In the genomic region with DNA sequence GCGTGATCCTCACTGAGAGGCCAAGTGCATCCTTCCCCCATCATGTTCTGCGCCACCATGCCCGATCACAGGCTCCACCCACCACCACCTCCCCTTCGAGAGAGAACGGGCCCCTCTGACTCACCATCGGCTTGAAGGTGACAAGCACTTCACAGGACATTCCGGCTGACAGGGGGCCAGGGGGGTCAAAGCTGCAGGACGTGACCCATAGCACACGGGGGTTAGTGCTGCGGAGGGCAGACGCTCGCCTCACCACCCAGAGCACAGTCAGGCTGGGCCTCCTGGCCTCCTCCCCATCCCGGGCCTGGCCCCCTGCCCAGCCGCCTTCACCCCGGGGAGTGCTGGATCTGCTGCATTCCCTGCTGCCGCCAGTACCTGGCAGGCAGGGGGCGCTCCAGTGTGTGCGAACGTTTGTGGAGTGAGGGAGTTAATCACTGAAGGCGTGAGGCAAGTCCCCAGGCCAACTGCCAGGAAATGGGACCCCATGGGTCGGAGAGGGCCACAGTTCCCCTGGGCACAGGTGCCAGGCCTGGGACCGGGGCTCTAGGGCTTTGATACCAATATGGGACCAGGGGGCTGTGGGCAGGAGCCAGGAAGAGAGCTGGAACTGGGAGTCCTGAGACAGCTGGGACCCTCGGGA, we compare ENCODE assay signal across 1 cellular context.
TF ChIP-seq lines count a peak whose summit lies in the region.

No MANE protein-coding gene starts in this region.

TF ChIP-seq in K562, 482 proteins besides CTCF, POLR2A, EP300 and RAD21 (continued from another document and continues in another):
- TF ChIP-seq THAP12 (CRISPR knock-in tag; IDR thresholded peaks at IDR 0.05) (no peak), ARID2 (IDR thresholded peaks at IDR 0.05) (0 out of 2 replicates have a peak, but pooled peaks have one; percentile 24), MTA2 (IDR thresholded peaks at IDR 0.05; ENCODE audit: low read depth) (no peak), ZSCAN29 (IDR thresholded peaks at IDR 0.05) (no peak), NONO (IDR thresholded peaks at IDR 0.05; ENCODE audit: low read depth in 2 of 2, low read length in 1 of 2) (no peak), ZNF668 (CRISPR knock-in tag; IDR thresholded peaks at IDR 0.05) (no peak), ZNF280B (CRISPR knock-in tag; IDR thresholded peaks at IDR 0.05) (no peak), ZNF79 (CRISPR knock-in tag; IDR thresholded peaks at IDR 0.05; ENCODE audit: low read depth) (no peak), MTA1 (IDR thresholded peaks at IDR 0.05; ENCODE audit: borderline replicate concordance) (no peak), SNIP1 (IDR thresholded peaks at IDR 0.05; ENCODE audit: low read depth) (no peak), TBP (optimal IDR thresholded peaks at IDR 0.05; ENCODE audit: low read depth, low read length) (no peak), RCOR1 (IDR thresholded peaks at IDR 0.05; ENCODE audit: borderline replicate concordance in 1 of 2, low read depth in 2 of 2, low read length in 2 of 2) (peak in 1 of 2 experiments; percentile 52; a peak in 1 of 4 replicates), RB1 (IDR thresholded peaks at IDR 0.05; ENCODE audit: low read depth) (0 out of 2 replicates have a peak, but pooled peaks have one; percentile 51), MAZ (CRISPR knock-in tag; conservative IDR thresholded peaks at IDR 0.05 in 1 of 2, IDR thresholded peaks at IDR 0.05 in 1 of 2) (peak; percentile 31 to 85), NFIC (IDR thresholded peaks at IDR 0.05) (peak; percentile 88), KAT7 (CRISPR knock-in tag; IDR thresholded peaks at IDR 0.05; ENCODE audit: borderline replicate concordance) (no peak), XRCC5 (IDR thresholded peaks at IDR 0.05; ENCODE audit: low read depth, low read length) (peak; percentile 69; the same call in 1 of the 2 replicates), ETV1 (tag; conservative IDR thresholded peaks at IDR 0.05; ENCODE audit: low read depth) (no peak), ESRRA (IDR thresholded peaks at IDR 0.05; ENCODE audit: borderline replicate concordance, low read depth) (peak; percentile 64), TEAD1 (CRISPR knock-in tag; IDR thresholded peaks at IDR 0.05) (peak in 1 of 2 experiments; percentile 80; a peak in 1 of 4 replicates), KLF1 (tag; IDR thresholded peaks at IDR 0.05) (peak; percentile 35; the same call in 1 of the 2 replicates), TAF1 (IDR thresholded peaks at IDR 0.05; ENCODE audit: control insufficient read depth, extremely low read depth, insufficient read depth, low read length, severe bottlenecking) (no peak), MTA3 (IDR thresholded peaks at IDR 0.05; ENCODE audit: borderline replicate concordance) (peak; percentile 66; the same call in 1 of the 2 replicates), HMG20A (CRISPR knock-in tag; conservative IDR thresholded peaks at IDR 0.05) (no peak), U2AF1 (optimal IDR thresholded peaks at IDR 0.05; ENCODE audit: low read depth, low read length) (no peak), NFIX (CRISPR knock-in tag; IDR thresholded peaks at IDR 0.05; ENCODE audit: low read depth) (no peak), HMGN3 (IDR thresholded peaks at IDR 0.05; ENCODE audit: borderline replicate concordance, extremely low read depth, insufficient read length, low read depth, low read length) (no peak), TAF7 (tag; IDR thresholded peaks at IDR 0.05) (no peak), ATF1 (CRISPR knock-in tag; IDR thresholded peaks at IDR 0.05) (no peak), ATF1 (tag; IDR thresholded peaks at IDR 0.05) (0 out of 2 replicates have a peak, but pooled peaks have one; percentile 29), TCF7 (IDR thresholded peaks at IDR 0.05; ENCODE audit: borderline replicate concordance) (0 out of 2 replicates have a peak, but pooled peaks have one; percentile 39), CAMTA2 (CRISPR knock-in tag; conservative IDR thresholded peaks at IDR 0.05) (no peak), ZNF324 (CRISPR knock-in tag; IDR thresholded peaks at IDR 0.05) (no peak), KDM4B (IDR thresholded peaks at IDR 0.05; ENCODE audit: borderline replicate concordance in 2 of 2, low read depth in 1 of 2) (0 out of 4 replicates have a peak, but pooled peaks of 1 of the 2 experiments have one; percentile 62), L3MBTL2 (IDR thresholded peaks at IDR 0.05) (peak; percentile 39; the same call in 1 of the 2 replicates)
- TF ChIP-seq, protein P1, sequence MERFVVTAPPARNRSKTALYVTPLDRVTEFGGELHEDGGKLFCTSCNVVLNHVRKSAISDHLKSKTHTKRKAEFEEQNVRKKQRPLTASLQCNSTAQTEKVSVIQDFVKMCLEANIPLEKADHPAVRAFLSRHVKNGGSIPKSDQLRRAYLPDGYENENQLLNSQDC (CRISPR knock-in tag; IDR thresholded peaks at IDR 0.05): no peak
- TF ChIP-seq, protein P2, sequence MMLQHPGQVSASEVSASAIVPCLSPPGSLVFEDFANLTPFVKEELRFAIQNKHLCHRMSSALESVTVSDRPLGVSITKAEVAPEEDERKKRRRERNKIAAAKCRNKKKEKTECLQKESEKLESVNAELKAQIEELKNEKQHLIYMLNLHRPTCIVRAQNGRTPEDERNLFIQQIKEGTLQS (IDR thresholded peaks at IDR 0.05): peak; percentile 88
- TF ChIP-seq, protein P2 (CRISPR knock-in tag; conservative IDR thresholded peaks at IDR 0.05): no peak
- TF ChIP-seq, protein P3, sequence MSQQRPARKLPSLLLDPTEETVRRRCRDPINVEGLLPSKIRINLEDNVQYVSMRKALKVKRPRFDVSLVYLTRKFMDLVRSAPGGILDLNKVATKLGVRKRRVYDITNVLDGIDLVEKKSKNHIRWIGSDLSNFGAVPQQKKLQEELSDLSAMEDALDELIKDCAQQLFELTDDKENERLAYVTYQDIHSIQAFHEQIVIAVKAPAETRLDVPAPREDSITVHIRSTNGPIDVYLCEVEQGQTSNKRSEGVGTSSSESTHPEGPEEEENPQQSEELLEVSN (IDR thresholded peaks at IDR 0.05; ENCODE audit: borderline replicate concordance in 1 of 2, extremely low read depth in 1 of 2, insufficient read depth in 1 of 2, insufficient read length in 1 of 2, low read depth in 1 of 2, low read length in 1 of 2, poor library complexity in 1 of 2, severe bottlenecking in 1 of 2): peak in 1 of 2 experiments; percentile 32
- TF ChIP-seq, protein P4, sequence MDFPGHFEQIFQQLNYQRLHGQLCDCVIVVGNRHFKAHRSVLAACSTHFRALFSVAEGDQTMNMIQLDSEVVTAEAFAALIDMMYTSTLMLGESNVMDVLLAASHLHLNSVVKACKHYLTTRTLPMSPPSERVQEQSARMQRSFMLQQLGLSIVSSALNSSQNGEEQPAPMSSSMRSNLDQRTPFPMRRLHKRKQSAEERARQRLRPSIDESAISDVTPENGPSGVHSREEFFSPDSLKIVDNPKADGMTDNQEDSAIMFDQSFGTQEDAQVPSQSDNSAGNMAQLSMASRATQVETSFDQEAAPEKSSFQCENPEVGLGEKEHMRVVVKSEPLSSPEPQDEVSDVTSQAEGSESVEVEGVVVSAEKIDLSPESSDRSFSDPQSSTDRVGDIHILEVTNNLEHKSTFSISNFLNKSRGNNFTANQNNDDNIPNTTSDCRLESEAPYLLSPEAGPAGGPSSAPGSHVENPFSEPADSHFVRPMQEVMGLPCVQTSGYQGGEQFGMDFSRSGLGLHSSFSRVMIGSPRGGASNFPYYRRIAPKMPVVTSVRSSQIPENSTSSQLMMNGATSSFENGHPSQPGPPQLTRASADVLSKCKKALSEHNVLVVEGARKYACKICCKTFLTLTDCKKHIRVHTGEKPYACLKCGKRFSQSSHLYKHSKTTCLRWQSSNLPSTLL (IDR thresholded peaks at IDR 0.05): no peak
- TF ChIP-seq, protein P5, sequence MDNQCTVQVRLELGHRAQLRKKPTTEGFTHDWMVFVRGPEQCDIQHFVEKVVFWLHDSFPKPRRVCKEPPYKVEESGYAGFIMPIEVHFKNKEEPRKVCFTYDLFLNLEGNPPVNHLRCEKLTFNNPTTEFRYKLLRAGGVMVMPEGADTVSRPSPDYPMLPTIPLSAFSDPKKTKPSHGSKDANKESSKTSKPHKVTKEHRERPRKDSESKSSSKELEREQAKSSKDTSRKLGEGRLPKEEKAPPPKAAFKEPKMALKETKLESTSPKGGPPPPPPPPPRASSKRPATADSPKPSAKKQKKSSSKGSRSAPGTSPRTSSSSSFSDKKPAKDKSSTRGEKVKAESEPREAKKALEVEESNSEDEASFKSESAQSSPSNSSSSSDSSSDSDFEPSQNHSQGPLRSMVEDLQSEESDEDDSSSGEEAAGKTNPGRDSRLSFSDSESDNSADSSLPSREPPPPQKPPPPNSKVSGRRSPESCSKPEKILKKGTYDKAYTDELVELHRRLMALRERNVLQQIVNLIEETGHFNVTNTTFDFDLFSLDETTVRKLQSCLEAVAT (IDR thresholded peaks at IDR 0.05): no peak
- TF ChIP-seq, protein P6, sequence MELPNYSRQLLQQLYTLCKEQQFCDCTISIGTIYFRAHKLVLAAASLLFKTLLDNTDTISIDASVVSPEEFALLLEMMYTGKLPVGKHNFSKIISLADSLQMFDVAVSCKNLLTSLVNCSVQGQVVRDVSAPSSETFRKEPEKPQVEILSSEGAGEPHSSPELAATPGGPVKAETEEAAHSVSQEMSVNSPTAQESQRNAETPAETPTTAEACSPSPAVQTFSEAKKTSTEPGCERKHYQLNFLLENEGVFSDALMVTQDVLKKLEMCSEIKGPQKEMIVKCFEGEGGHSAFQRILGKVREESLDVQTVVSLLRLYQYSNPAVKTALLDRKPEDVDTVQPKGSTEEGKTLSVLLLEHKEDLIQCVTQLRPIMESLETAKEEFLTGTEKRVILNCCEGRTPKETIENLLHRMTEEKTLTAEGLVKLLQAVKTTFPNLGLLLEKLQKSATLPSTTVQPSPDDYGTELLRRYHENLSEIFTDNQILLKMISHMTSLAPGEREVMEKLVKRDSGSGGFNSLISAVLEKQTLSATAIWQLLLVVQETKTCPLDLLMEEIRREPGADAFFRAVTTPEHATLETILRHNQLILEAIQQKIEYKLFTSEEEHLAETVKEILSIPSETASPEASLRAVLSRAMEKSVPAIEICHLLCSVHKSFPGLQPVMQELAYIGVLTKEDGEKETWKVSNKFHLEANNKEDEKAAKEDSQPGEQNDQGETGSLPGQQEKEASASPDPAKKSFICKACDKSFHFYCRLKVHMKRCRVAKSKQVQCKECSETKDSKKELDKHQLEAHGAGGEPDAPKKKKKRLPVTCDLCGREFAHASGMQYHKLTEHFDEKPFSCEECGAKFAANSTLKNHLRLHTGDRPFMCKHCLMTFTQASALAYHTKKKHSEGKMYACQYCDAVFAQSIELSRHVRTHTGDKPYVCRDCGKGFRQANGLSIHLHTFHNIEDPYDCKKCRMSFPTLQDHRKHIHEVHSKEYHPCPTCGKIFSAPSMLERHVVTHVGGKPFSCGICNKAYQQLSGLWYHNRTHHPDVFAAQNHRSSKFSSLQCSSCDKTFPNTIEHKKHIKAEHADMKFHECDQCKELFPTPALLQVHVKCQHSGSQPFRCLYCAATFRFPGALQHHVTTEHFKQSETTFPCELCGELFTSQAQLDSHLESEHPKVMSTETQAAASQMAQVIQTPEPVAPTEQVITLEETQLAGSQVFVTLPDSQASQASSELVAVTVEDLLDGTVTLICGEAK (IDR thresholded peaks at IDR 0.05): no peak
- TF ChIP-seq, protein P6 (CRISPR knock-in tag; IDR thresholded peaks at IDR 0.05): no peak
